8 cellular contexts compared by ENCODE assay signal in genomic region chr15:65792130-65792987, GRCh38. TPM values are rescaled to one million over a fixed set of nuclear protein-coding genes. Genes with fewer than 3 reads are reported as not detected.
DNase-seq lines count a peak whose midpoint lies in the region; ATAC-seq and TF ChIP-seq lines count a peak whose summit lies in the region.

Gene DENND4A (minus strand): TSS chr15:65792293. CDS start chr15:65756450, 35,843 bp downstream.

- peak within 1 kb of the TSS; percentile 85 for H3K4me3 Mint-ChIP-seq in activated naive CD8-positive, alpha-beta T cell treated with anti-CD3 and anti-CD28 coated beads, Interleukin-2, amount 50 U/mL, for 24 hours

- no peaks in the 10 kb centered on the region for H3K79me2 ChIP-seq in parathyroid adenoma

- TF ChIP-seq EP300 in tibial nerve (IDR thresholded peaks at IDR 0.05) = peak; percentile 56 to 96

- peak; percentile 97 for DNase-seq in GM12864 (ENCODE audit: low read depth)
- peak; percentile 93 to 100 (median 99) for DNase-seq in NCI-H1417 (lab: John Stamatoyannopoulos, UW)
- DNase-seq in SW 1271 (lab: John Stamatoyannopoulos, UW) = peak; percentile 99
- DNase-seq in activated naive CD8-positive, alpha-beta T cell treated with anti-CD3 and anti-CD28 coated beads, Interleukin-2, amount 50 U/mL, for 24 hours = peak; percentile 98
- peak; percentile 99 for DNase-seq in Right ventricle myocardium superior
- DNase-seq in tibial nerve (ENCODE audit: low spot score in 2 of 2) = peak; percentile 96 to 97

- peak; percentile 54 to 75 for TF ChIP-seq POLR2A in tibial nerve (IDR thresholded peaks at IDR 0.05)

- H3K27ac Mint-ChIP-seq in activated naive CD8-positive, alpha-beta T cell treated with anti-CD3 and anti-CD28 coated beads, Interleukin-2, amount 50 U/mL, for 24 hours = peak within 1 kb of the TSS; percentile 100

- 0 to 2% methylated on average over 52 to 58 of the region's 63 CpGs for WGBS in tibial nerve, 2 donors

- H3K9me3 Mint-ChIP-seq in activated naive CD8-positive, alpha-beta T cell treated with anti-CD3 and anti-CD28 coated beads, Interleukin-2, amount 50 U/mL, for 24 hours = no peaks in the 10 kb centered on the region

- H2AFZ ChIP-seq in parathyroid adenoma = peak within 1 kb of the TSS; percentile 93

- H3K4me1 ChIP-seq in parathyroid adenoma = no peaks in the 10 kb centered on the region
- peaks cover 0 to 41% (median 8%) of the 10 kb centered on the region in 4 donors for H3K4me1 ChIP-seq in tibial nerve

- no peaks in the 10 kb centered on the region for H3K9me3 ChIP-seq in parathyroid adenoma (ENCODE audit: control insufficient read depth, low read length)
- no peaks in the 10 kb centered on the region for H3K9me3 ChIP-seq in tibial nerve

- H3K27me3 ChIP-seq in parathyroid adenoma (ENCODE audit: control insufficient read depth, insufficient read depth, low read length) (no peaks in the 10 kb centered on the region), tibial nerve (no peaks in the 10 kb centered on the region)

- H3K4me2 ChIP-seq in parathyroid adenoma (ENCODE audit: low read length) = peak within 1 kb of the TSS; percentile 88

- peak within 1 kb of the TSS; percentile 93 for H3K27ac ChIP-seq in parathyroid adenoma
- peak within 1 kb of the TSS; percentile 97 to 100 (median 99) for H3K27ac ChIP-seq in tibial nerve

- ATAC-seq in HG02759 (IDR thresholded peaks at IDR 0.05; ENCODE audit: unreplicated experiment) = peak; percentile 82
- peak; percentile 85 for ATAC-seq in activated naive CD8-positive, alpha-beta T cell treated with anti-CD3 and anti-CD28 coated beads, Interleukin-2, amount 50 U/mL, for 24 hours
- ATAC-seq in Right ventricle myocardium superior (ENCODE audit: poor library complexity) = peak; percentile 97

- no peaks in the 10 kb centered on the region for H3K36me3 ChIP-seq in parathyroid adenoma (ENCODE audit: control insufficient read depth, insufficient read depth, low read length)
- no peaks in the 10 kb centered on the region for H3K36me3 ChIP-seq in tibial nerve

- H3K4me3 ChIP-seq in GM12864 (ENCODE audit: low read depth, low read length) (peak within 1 kb of the TSS; percentile 92), parathyroid adenoma (ENCODE audit: low read depth, low read length) (peak within 1 kb of the TSS; percentile 83), tibial nerve (peak within 1 kb of the TSS; percentile 79 to 100 (median 99))

- intact Hi-C loops in Right ventricle myocardium superior (cut with DNase I) = no loop called here

- peaks cover 18% of the 10 kb centered on the region for H3K36me3 Mint-ChIP-seq in activated naive CD8-positive, alpha-beta T cell treated with anti-CD3 and anti-CD28 coated beads, Interleukin-2, amount 50 U/mL, for 24 hours (ENCODE audit: low read depth)

- peak within 1 kb of the TSS; percentile 80 for H3K9ac ChIP-seq in parathyroid adenoma

- peaks cover 72% of the 10 kb centered on the region for H3K4me1 Mint-ChIP-seq in activated naive CD8-positive, alpha-beta T cell treated with anti-CD3 and anti-CD28 coated beads, Interleukin-2, amount 50 U/mL, for 24 hours

- no peaks in the 10 kb centered on the region for H3K27me3 Mint-ChIP-seq in activated naive CD8-positive, alpha-beta T cell treated with anti-CD3 and anti-CD28 coated beads, Interleukin-2, amount 50 U/mL, for 24 hours

- no peak for TF ChIP-seq CTCF in GM12864 (IDR thresholded peaks at IDR 0.05; ENCODE audit: low read depth, low read length, missing control alignments)
- TF ChIP-seq CTCF in parathyroid adenoma (IDR thresholded peaks at IDR 0.05) = no peak
- peak in 1 of 5 experiments; percentile 36 for TF ChIP-seq CTCF in tibial nerve (IDR thresholded peaks at IDR 0.05)

RNA-seq across cellular contexts. Expression of gene DENND4A, which starts in this region (rescaled TPM):
- total RNA-seq in Right ventricle myocardium superior = 11.8 TPM
- total RNA-seq in tibial nerve = 10 to 100 TPM; 21.6 to 54.0 (median 35.9) TPM

Comparison
In these comparisons a context has a peak if more than half of its experiments do, and no peak if none do; other contexts are left out.
1. Peak in every context shown above with its lines: DNase-seq, ATAC-seq, H3K4me3 ChIP-seq and H3K27ac ChIP-seq.